Comparison of ENCODE assay signal across 26 cellular contexts in genomic region chr12:59833408-59833807, GRCh38.
DNase-seq lines count a peak whose midpoint lies in the region; ATAC-seq and TF ChIP-seq lines count a peak whose summit lies in the region.
"Had no signal": no experiment of that assay in that cellular context is flagged by ENCODE, and none has a peak within 500 bp of the region (broad histone marks: within the 10 kb centered on the region; RNA-seq: fewer than 3 reads in every experiment).

No MANE protein-coding gene starts in this region.

- H3F3A ChIP-seq in SK-N-SH (replicated peaks; ENCODE audit: insufficient read depth): no peaks in the 10 kb centered on the region

- H3K79me2 ChIP-seq in SK-N-SH (ENCODE audit: insufficient read depth): no peaks in the 10 kb centered on the region

- no peaks in the 10 kb centered on the region for H3K27me3 Mint-ChIP-seq in activated CD4-positive, alpha-beta T cell treated with anti-CD3 and anti-CD28 coated beads, Interleukin-2, amount 10 ng/mL, durations not matched to agents 24 days and 14 days
- no peaks in the 10 kb centered on the region for H3K27me3 Mint-ChIP-seq in activated CD4-positive, alpha-beta T cell treated with anti-CD3 and anti-CD28 coated beads, Interleukin-2, amount 10 ng/mL, durations not matched to agents 7 days and 5 days

- in situ Hi-C loops in G401 (cut with HindIII; ENCODE audit: low sequenced_read_pairs): no loop called here

- H3K36me3 Mint-ChIP-seq in activated CD4-positive, alpha-beta T cell treated with anti-CD3 and anti-CD28 coated beads, Interleukin-2, amount 10 ng/mL, durations not matched to agents 24 days and 14 days (ENCODE audit: low read depth): no peaks in the 10 kb centered on the region
- no peaks in the 10 kb centered on the region for H3K36me3 Mint-ChIP-seq in activated CD4-positive, alpha-beta T cell treated with anti-CD3 and anti-CD28 coated beads, Interleukin-2, amount 10 ng/mL, durations not matched to agents 7 days and 5 days (ENCODE audit: low read depth)
- H3K36me3 Mint-ChIP-seq: CD14-positive monocyte; CD8-positive, alpha-beta memory T cell had no signal

- H3K9me3 ChIP-seq in testis (no peaks in the 10 kb centered on the region), SK-N-SH (no peaks in the 10 kb centered on the region)
- H3K9me3 ChIP-seq: BE2C, HAP-1, MG63, Peyer's patch had no signal

- 57 to 59% methylated on average over 3 of the region's 3 CpGs for WGBS in testis, 2 donors
- 2% methylated on average over 3 of the region's 3 CpGs for WGBS in SK-N-SH (ENCODE audit: low lambda C conversion rate)

- H3K27me3 ChIP-seq in testis (no peaks in the 10 kb centered on the region), SK-N-SH (ENCODE audit: insufficient read depth) (no peaks in the 10 kb centered on the region)
- H3K27me3 ChIP-seq: BE2C, MG63, Peyer's patch had no signal

- H3K27ac ChIP-seq in testis (no peak overlapping the region), SK-N-SH (ENCODE audit: low read depth in 2 of 2, low read length in 1 of 2) (no peak overlapping the region)
- H3K27ac ChIP-seq: Peyer's patch had no signal

- H3K4me3 ChIP-seq in foreskin fibroblast (ENCODE audit: low read depth in 1 of 2, low read length in 2 of 2) (no peak overlapping the region), testis (no peak overlapping the region), SK-N-SH (ENCODE audit: low read depth in 2 of 2, low read length in 1 of 2) (no peak overlapping the region)
- H3K4me3 ChIP-seq: HAP-1, MG63, Peyer's patch had no signal

- TF ChIP-seq POLR2A in testis (IDR thresholded peaks at IDR 0.05): no peak

- no peak overlapping the region for H3K4me3 Mint-ChIP-seq in activated CD4-positive, alpha-beta T cell treated with anti-CD3 and anti-CD28 coated beads, Interleukin-2, amount 10 ng/mL, durations not matched to agents 24 days and 14 days
- no peak overlapping the region for H3K4me3 Mint-ChIP-seq in activated CD4-positive, alpha-beta T cell treated with anti-CD3 and anti-CD28 coated beads, Interleukin-2, amount 10 ng/mL, durations not matched to agents 7 days and 5 days
- H3K4me3 Mint-ChIP-seq: CD14-positive monocyte; CD8-positive, alpha-beta memory T cell; HFFc6 had no signal

- H3K4me1 Mint-ChIP-seq in activated CD4-positive, alpha-beta T cell treated with anti-CD3 and anti-CD28 coated beads, Interleukin-2, amount 10 ng/mL, durations not matched to agents 24 days and 14 days: no peaks in the 10 kb centered on the region
- H3K4me1 Mint-ChIP-seq in activated CD4-positive, alpha-beta T cell treated with anti-CD3 and anti-CD28 coated beads, Interleukin-2, amount 10 ng/mL, durations not matched to agents 7 days and 5 days: no peaks in the 10 kb centered on the region
- H3K4me1 Mint-ChIP-seq: CD14-positive monocyte; CD8-positive, alpha-beta memory T cell had no signal

- TF ChIP-seq EP300 in SK-N-SH (IDR thresholded peaks at IDR 0.05; ENCODE audit: borderline replicate concordance in 1 of 2, low read depth in 1 of 2, low read length in 1 of 2): no peak

- TF ChIP-seq RAD21 in SK-N-SH (IDR thresholded peaks at IDR 0.05; ENCODE audit: low read length): no peak

- no peaks in the 10 kb centered on the region for H3K9me3 Mint-ChIP-seq in activated CD4-positive, alpha-beta T cell treated with anti-CD3 and anti-CD28 coated beads, Interleukin-2, amount 10 ng/mL, durations not matched to agents 24 days and 14 days
- no peaks in the 10 kb centered on the region for H3K9me3 Mint-ChIP-seq in activated CD4-positive, alpha-beta T cell treated with anti-CD3 and anti-CD28 coated beads, Interleukin-2, amount 10 ng/mL, durations not matched to agents 7 days and 5 days
- H3K9me3 Mint-ChIP-seq: CD8-positive, alpha-beta memory T cell; HFFc6 had no signal

- no peaks in the 10 kb centered on the region for H3K4me1 ChIP-seq in testis
- H3K4me1 ChIP-seq in SK-N-SH (ENCODE audit: control insufficient read depth in 1 of 2, insufficient read depth in 2 of 2, low read depth in 1 of 2, low read length in 1 of 2): no peaks in the 10 kb centered on the region
- H3K4me1 ChIP-seq: BE2C, HAP-1, Peyer's patch had no signal

- no peaks in the 10 kb centered on the region for H3K9me2 ChIP-seq in SK-N-SH

- H3K4me2 ChIP-seq in SK-N-SH: no peak overlapping the region

- H4K20me1 ChIP-seq in SK-N-SH (ENCODE audit: insufficient read depth): no peaks in the 10 kb centered on the region

- DNase-seq in activated CD4-positive, alpha-beta T cell treated with anti-CD3 and anti-CD28 coated beads, Interleukin-2, amount 10 ng/mL, durations not matched to agents 24 days and 14 days: peak; percentile 7
- DNase-seq in activated CD4-positive, alpha-beta T cell treated with anti-CD3 and anti-CD28 coated beads, Interleukin-2, amount 10 ng/mL, durations not matched to agents 7 days and 5 days: no peak
- DNase-seq in OCI-M1 (lab: John Stamatoyannopoulos, UW) (peak; percentile 77), foreskin fibroblast (peak; percentile 2 to 4), testis (peak; percentile 39), G401 (ENCODE audit: low spot score) (no peak), SK-N-SH (no peak)
- DNase-seq: 8988T; ACHN; BE2C; CD8-positive, alpha-beta memory T cell; DMS 273 treated with DMSO at 0.1 percent for 48 hours; DMS79; GOT3; HFFc6; KBM-7; MG63; NCI-H2029; NCI-H2227 treated with DMSO at 0.1 percent for 48 hours; NCI-H510A; NCI-H69; Peyer's patch; SHP77 treated with DMSO at 0.1 percent for 48 hours had no signal

- CTCF ChIA-PET in activated CD4-positive, alpha-beta T cell treated with anti-CD3 and anti-CD28 coated beads, Interleukin-2, amount 10 ng/mL, durations not matched to agents 7 days and 5 days (lab: Charles Lee): no interaction called here
- CTCF ChIA-PET in SK-N-SH (lab: Yijun Ruan, JAX): no interaction called here

- no peak overlapping the region for H3K9ac ChIP-seq in SK-N-SH

- no peak overlapping the region for H2AFZ ChIP-seq in SK-N-SH (ENCODE audit: low read depth)

- intact Hi-C loops in activated CD4-positive, alpha-beta T cell treated with anti-CD3 and anti-CD28 coated beads, Interleukin-2, amount 10 ng/mL, durations not matched to agents 24 days and 14 days (cut with micrococcal nuclease): loop anchor here (1.0 kb wide), 1 partner anchor 427 kb away; no protein-coding TSS in a partner anchor
- intact Hi-C loops in testis (cut with DNase I; ENCODE audit: low total_unique reads): no loop called here

- TF ChIP-seq CTCF in foreskin fibroblast (IDR thresholded peaks at IDR 0.05; ENCODE audit: low read depth, low read length) (no peak), testis (IDR thresholded peaks at IDR 0.05) (no peak), SK-N-SH (IDR thresholded peaks at IDR 0.05) (no peak)

- no peak overlapping the region for H3K27ac Mint-ChIP-seq in activated CD4-positive, alpha-beta T cell treated with anti-CD3 and anti-CD28 coated beads, Interleukin-2, amount 10 ng/mL, durations not matched to agents 24 days and 14 days
- no peak overlapping the region for H3K27ac Mint-ChIP-seq in activated CD4-positive, alpha-beta T cell treated with anti-CD3 and anti-CD28 coated beads, Interleukin-2, amount 10 ng/mL, durations not matched to agents 7 days and 5 days
- H3K27ac Mint-ChIP-seq: CD14-positive monocyte; CD8-positive, alpha-beta memory T cell; HFFc6 had no signal

- no peak for ATAC-seq in HG03457 (IDR thresholded peaks at IDR 0.05; ENCODE audit: unreplicated experiment)

- POLR2A ChIA-PET in activated CD4-positive, alpha-beta T cell treated with anti-CD3 and anti-CD28 coated beads, Interleukin-2, amount 10 ng/mL, durations not matched to agents 7 days and 5 days (lab: Charles Lee): no interaction called here
- POLR2A ChIA-PET in SK-N-SH (lab: Yijun Ruan, JAX): no interaction called here

- H3K36me3 ChIP-seq in testis (ENCODE audit: low read depth, missing control alignments) (no peaks in the 10 kb centered on the region), SK-N-SH (replicated peaks in 1 of 2; ENCODE audit: control insufficient read depth in 1 of 2, insufficient read depth in 2 of 2, low read length in 1 of 2) (no peaks in the 10 kb centered on the region)
- H3K36me3 ChIP-seq: BE2C, HAP-1, MG63, Peyer's patch had no signal

TF ChIP-seq in SK-N-SH, 30 proteins besides CTCF, POLR2A, EP300 and RAD21 (continues in another document):
- TF ChIP-seq ELF1 (IDR thresholded peaks at IDR 0.05) (no peak), JUND (IDR thresholded peaks at IDR 0.05) (no peak), RFX5 (IDR thresholded peaks at IDR 0.05; ENCODE audit: low read length) (no peak), MXI1 (IDR thresholded peaks at IDR 0.05; ENCODE audit: low read depth, low read length) (no peak), GABPA (IDR thresholded peaks at IDR 0.05; ENCODE audit: low read depth) (no peak), TAF1 (IDR thresholded peaks at IDR 0.05; ENCODE audit: borderline replicate concordance, low read depth, low read length) (no peak), MAX (IDR thresholded peaks at IDR 0.05; ENCODE audit: low read depth) (no peak), MEF2A (IDR thresholded peaks at IDR 0.05; ENCODE audit: borderline replicate concordance, low read depth) (no peak), IRF3 (IDR thresholded peaks at IDR 0.05; ENCODE audit: low read depth, low read length) (no peak), PBX3 (IDR thresholded peaks at IDR 0.05) (no peak), POLR2AphosphoS5 (IDR thresholded peaks at IDR 0.05; ENCODE audit: low read depth, low read length) (no peak), TCF12 (IDR thresholded peaks at IDR 0.05) (no peak), RXRA (IDR thresholded peaks at IDR 0.05; ENCODE audit: borderline replicate concordance, low read depth) (no peak)

Comparison
In these comparisons a context has a peak if more than half of its experiments do, and no peak if none do; other contexts are left out.
1. DNase-seq: peak in activated CD4-positive, alpha-beta T cell treated with anti-CD3 and anti-CD28 coated beads, Interleukin-2, amount 10 ng/mL, durations not matched to agents 24 days and 14 days (single experiment), OCI-M1 (single experiment), foreskin fibroblast (2 of 2) and testis (single experiment); none in activated CD4-positive, alpha-beta T cell treated with anti-CD3 and anti-CD28 coated beads, Interleukin-2, amount 10 ng/mL, durations not matched to agents 7 days and 5 days (single experiment), G401 (single experiment) and SK-N-SH (single experiment).